Comparison of ENCODE assay signal across 8 cellular contexts in genomic region chr16:89507219-89507833, GRCh38. TPM values are rescaled to one million over a fixed set of nuclear protein-coding genes. Genes with fewer than 3 reads are reported as not detected.
DNase-seq lines count a peak whose midpoint lies in the region; ATAC-seq, FAIRE-seq and TF ChIP-seq lines count a peak whose summit lies in the region.

No MANE protein-coding gene starts in this region.

- dilution Hi-C loops in keratinocyte (cut with MboI; ENCODE audit: extremely low pct_ligation_motif_present, low sequenced_read_pairs) = no loop called here

- peaks cover 38% of the 10 kb centered on the region for H3K4me1 ChIP-seq in CD8-positive, alpha-beta memory T cell (ENCODE audit: insufficient read depth, low read length)
- H3K4me1 ChIP-seq in ascending aorta (peaks cover 8 to 24% of the 10 kb centered on the region in 2 donors), keratinocyte (ENCODE audit: control insufficient read depth, extremely low read depth, insufficient read depth, low read length) (peaks cover 38% of the 10 kb centered on the region)

- peak overlapping the region; percentile 86 to 97 (median 94) for H3K27ac Mint-ChIP-seq in CD8-positive, alpha-beta memory T cell

- peaks cover 46% of the 10 kb centered on the region for H3K79me2 ChIP-seq in keratinocyte (ENCODE audit: control insufficient read depth, insufficient read depth, low read length)

- H3K36me3 ChIP-seq in CD8-positive, alpha-beta memory T cell (ENCODE audit: insufficient read depth, low read length) = peaks cover 16% of the 10 kb centered on the region
- H3K36me3 ChIP-seq in ascending aorta (peaks cover 20 to 21% of the 10 kb centered on the region in 2 donors), keratinocyte (ENCODE audit: control insufficient read depth in 2 of 2, extremely low read depth in 1 of 2, insufficient read depth in 2 of 2, low read length in 2 of 2) (peaks cover 13% of the 10 kb centered on the region in 2 experiments)

- peak overlapping the region; percentile 82 to 90 (median 85) for H3K4me3 Mint-ChIP-seq in CD8-positive, alpha-beta memory T cell

- peak in 2 of 5 donors; percentile 19 to 29 for DNase-seq in CD8-positive, alpha-beta memory T cell
- DNase-seq in ascending aorta (ENCODE audit: low spot score in 2 of 2) (no peak), keratinocyte (ENCODE audit: low read depth, low spot score) (no peak), NCI-H2227 treated with DMSO at 0.1 percent for 48 hours (lab: John Stamatoyannopoulos, UW) (no peak), AG08396 (ENCODE audit: low spot score) (no peak)

- CTCF ChIA-PET in CD8-positive, alpha-beta memory T cell (lab: Charles Lee) = interaction anchor here (0.7 to 4.0 kb wide), 8 partner anchors 16 to 267 kb away, joined by 3 to 18 read pairs (median 4); no protein-coding TSS in a partner anchor

- TF ChIP-seq CTCF in ascending aorta (IDR thresholded peaks at IDR 0.05) = no peak
- TF ChIP-seq CTCF in keratinocyte (optimal IDR thresholded peaks at IDR 0.05 in 1 of 3, IDR thresholded peaks at IDR 0.05 in 1 of 3, conservative IDR thresholded peaks at IDR 0.05 in 1 of 3; ENCODE audit: extremely low read depth in 1 of 3, insufficient read depth in 2 of 3, low read length in 3 of 3) = no peak

- no peaks in the 10 kb centered on the region for H3K9me3 Mint-ChIP-seq in CD8-positive, alpha-beta memory T cell

- ATAC-seq in HG03280 (IDR thresholded peaks at IDR 0.05; ENCODE audit: unreplicated experiment) = peak; percentile 14
- ATAC-seq in GM18868 (IDR thresholded peaks at IDR 0.05; ENCODE audit: unreplicated experiment) = no peak

- peak overlapping the region; percentile 89 for H3K27ac ChIP-seq in CD8-positive, alpha-beta memory T cell (ENCODE audit: low read depth, low read length)
- peak overlapping the region; percentile 94 to 96 for H3K27ac ChIP-seq in ascending aorta
- H3K27ac ChIP-seq in keratinocyte (ENCODE audit: control insufficient read depth, insufficient read depth, low read length) = peak overlapping the region; percentile 90
- H3K27ac ChIP-seq in temporal lobe (ENCODE audit: low read depth, low read length) = peak overlapping the region; percentile 77

- no peak for FAIRE-seq in keratinocyte (lab: Jason Lieb, UNC)

- no peaks in the 10 kb centered on the region for H4K20me1 ChIP-seq in keratinocyte (ENCODE audit: control insufficient read depth, extremely low read depth, insufficient read depth, low read length)

- no peaks in the 10 kb centered on the region for H3K27me3 ChIP-seq in CD8-positive, alpha-beta memory T cell (ENCODE audit: insufficient read depth, low read length, poor library complexity, severe bottlenecking)
- H3K27me3 ChIP-seq in ascending aorta (no peaks in the 10 kb centered on the region), keratinocyte (ENCODE audit: control insufficient read depth, extremely low read depth, insufficient read depth, low read length) (no peaks in the 10 kb centered on the region)

- peaks cover 0 to 17% (median 0%) of the 10 kb centered on the region in 3 donors for H3K36me3 Mint-ChIP-seq in CD8-positive, alpha-beta memory T cell

- H2AFZ ChIP-seq in keratinocyte (ENCODE audit: control insufficient read depth, low read length) = peak overlapping the region; percentile 56

- H3K27me3 Mint-ChIP-seq in CD8-positive, alpha-beta memory T cell = no peaks in the 10 kb centered on the region

- H3K4me1 Mint-ChIP-seq in CD8-positive, alpha-beta memory T cell = peaks cover 27 to 45% (median 36%) of the 10 kb centered on the region in 3 donors

- intact Hi-C loops in ascending aorta (cut with DNase I) = loop anchor here (5.0 kb wide), 4 partner anchors 50 to 265 kb away; partner anchors contain the start of genes CHMP1A and SPATA33

- H3K9ac ChIP-seq in keratinocyte (ENCODE audit: control insufficient read depth, extremely low read depth, insufficient read depth, low read length) = peak overlapping the region; percentile 95

- POLR2A ChIA-PET in CD8-positive, alpha-beta memory T cell (lab: Charles Lee) = interaction anchor here (0.7 to 2.7 kb wide), 11 partner anchors 9 to 290 kb away, joined by 3 to 31 read pairs (median 5); partner anchors contain the start of genes ANKRD11 and ZNF778

- H3K4me3 ChIP-seq in CD8-positive, alpha-beta memory T cell (ENCODE audit: low read length) = peak overlapping the region; percentile 81
- H3K4me3 ChIP-seq in ascending aorta (peak overlapping the region; percentile 66 to 97), keratinocyte (ENCODE audit: control insufficient read depth in 2 of 3, extremely low read depth in 1 of 3, insufficient read depth in 2 of 3, low read depth in 1 of 3, low read length in 3 of 3) (peak overlapping the region; percentile 86 to 97 (median 87))

- H3K4me2 ChIP-seq in keratinocyte (ENCODE audit: control insufficient read depth, extremely low read depth, insufficient read depth, low read depth, low read length) = peak overlapping the region; percentile 97

- no peaks in the 10 kb centered on the region for H3K9me1 ChIP-seq in keratinocyte (ENCODE audit: control insufficient read depth, extremely low read depth, insufficient read depth, low read length)

- H3K9me3 ChIP-seq in CD8-positive, alpha-beta memory T cell (ENCODE audit: low read length) = no peaks in the 10 kb centered on the region
- H3K9me3 ChIP-seq in ascending aorta (no peaks in the 10 kb centered on the region), keratinocyte (ENCODE audit: control insufficient read depth, low read depth, low read length) (no peaks in the 10 kb centered on the region)

RNA-seq across cellular contexts. Expression of gene SPG7, which starts 0.9 kb away (rescaled TPM):
- 10 to 100 TPM; 77.4 to 79.5 TPM for total RNA-seq in CD8-positive, alpha-beta memory T cell
- 48.2 TPM for polyA plus RNA-seq in CD8-positive, alpha-beta memory T cell
- total RNA-seq in ascending aorta (108 TPM), temporal lobe (70.6 TPM)
- polyA plus RNA-seq in keratinocyte = 43.8 to 59.4 TPM (median 45.2 TPM) in 3 replicates
- 61.3 TPM for polyA plus RNA-seq in keratinocyte (2011; ENCODE audit: low read depth)
- 25.8 and 33.9 TPM in 2 replicates for polyA plus RNA-seq in keratinocyte (2011; cell fraction: cytosol; rRNA removed)
- 196 and 220 TPM in 2 replicates for polyA plus RNA-seq in keratinocyte (2011; cell fraction: nucleus; rRNA removed)
- 44.4 and 56.1 TPM in 2 replicates for polyA plus RNA-seq in keratinocyte (2012; ENCODE audit: low replicate concordance)
- polyA minus RNA-seq in keratinocyte = 51.9 to 68.9 TPM (median 66.4 TPM) in 3 replicates
- 54.3 TPM for polyA minus RNA-seq in keratinocyte (2011; cell fraction: cytosol; rRNA and poly(A)+ RNA removed)
- polyA minus RNA-seq in keratinocyte (2011; cell fraction: nucleus; rRNA and poly(A)+ RNA removed) = 133 and 141 TPM in 2 replicates

RNA-seq across cellular contexts. Expression of gene ANKRD11, which starts 17.0 kb away (rescaled TPM):
- total RNA-seq in CD8-positive, alpha-beta memory T cell = 100 to 1,000 TPM; 130 to 150 TPM
- 39.8 TPM for polyA plus RNA-seq in CD8-positive, alpha-beta memory T cell
- 124 TPM for total RNA-seq in ascending aorta
- polyA plus RNA-seq in keratinocyte = 23.8 to 48.1 TPM (median 30.1 TPM) in 3 replicates
- 213 TPM for polyA plus RNA-seq in keratinocyte (2011; ENCODE audit: low read depth)
- 28.2 and 41.3 TPM in 2 replicates for polyA plus RNA-seq in keratinocyte (2011; cell fraction: cytosol; rRNA removed)
- 136 and 154 TPM in 2 replicates for polyA plus RNA-seq in keratinocyte (2011; cell fraction: nucleus; rRNA removed)
- 64.1 and 79.3 TPM in 2 replicates for polyA plus RNA-seq in keratinocyte (2012; ENCODE audit: low replicate concordance)
- 22.4 to 90.7 TPM (median 67.2 TPM) in 3 replicates for polyA minus RNA-seq in keratinocyte
- polyA minus RNA-seq in keratinocyte (2011; cell fraction: cytosol; rRNA and poly(A)+ RNA removed) = 44.5 TPM
- polyA minus RNA-seq in keratinocyte (2011; cell fraction: nucleus; rRNA and poly(A)+ RNA removed) = 81.8 and 119 TPM in 2 replicates
- 33.9 TPM for total RNA-seq in temporal lobe

RNA-seq across cellular contexts. Expression of gene RPL13, which starts 53.2 kb away (rescaled TPM):
- total RNA-seq in CD8-positive, alpha-beta memory T cell = 1,000 to 10,000 TPM; 2,710 to 2,878 TPM
- polyA plus RNA-seq in CD8-positive, alpha-beta memory T cell = 5,211 TPM
- total RNA-seq in ascending aorta = 8,360 TPM
- polyA plus RNA-seq in keratinocyte = 1,741 to 3,736 TPM (median 2,095 TPM) in 3 replicates
- 556 TPM for polyA plus RNA-seq in keratinocyte (2011; ENCODE audit: low read depth)
- polyA plus RNA-seq in keratinocyte (2011; cell fraction: cytosol; rRNA removed) = 1,111 and 3,827 TPM in 2 replicates
- polyA plus RNA-seq in keratinocyte (2011; cell fraction: nucleus; rRNA removed) = 583 and 788 TPM in 2 replicates
- polyA plus RNA-seq in keratinocyte (2012; ENCODE audit: low replicate concordance) = 2,804 and 3,239 TPM in 2 replicates
- polyA minus RNA-seq in keratinocyte = 563 to 886 TPM (median 708 TPM) in 3 replicates
- 5,316 TPM for polyA minus RNA-seq in keratinocyte (2011; cell fraction: cytosol; rRNA and poly(A)+ RNA removed)
- polyA minus RNA-seq in keratinocyte (2011; cell fraction: nucleus; rRNA and poly(A)+ RNA removed) = 452 and 678 TPM in 2 replicates
- 989 TPM for total RNA-seq in temporal lobe
